ENCODE assay signal across 8 cellular contexts in the genomic region with DNA sequence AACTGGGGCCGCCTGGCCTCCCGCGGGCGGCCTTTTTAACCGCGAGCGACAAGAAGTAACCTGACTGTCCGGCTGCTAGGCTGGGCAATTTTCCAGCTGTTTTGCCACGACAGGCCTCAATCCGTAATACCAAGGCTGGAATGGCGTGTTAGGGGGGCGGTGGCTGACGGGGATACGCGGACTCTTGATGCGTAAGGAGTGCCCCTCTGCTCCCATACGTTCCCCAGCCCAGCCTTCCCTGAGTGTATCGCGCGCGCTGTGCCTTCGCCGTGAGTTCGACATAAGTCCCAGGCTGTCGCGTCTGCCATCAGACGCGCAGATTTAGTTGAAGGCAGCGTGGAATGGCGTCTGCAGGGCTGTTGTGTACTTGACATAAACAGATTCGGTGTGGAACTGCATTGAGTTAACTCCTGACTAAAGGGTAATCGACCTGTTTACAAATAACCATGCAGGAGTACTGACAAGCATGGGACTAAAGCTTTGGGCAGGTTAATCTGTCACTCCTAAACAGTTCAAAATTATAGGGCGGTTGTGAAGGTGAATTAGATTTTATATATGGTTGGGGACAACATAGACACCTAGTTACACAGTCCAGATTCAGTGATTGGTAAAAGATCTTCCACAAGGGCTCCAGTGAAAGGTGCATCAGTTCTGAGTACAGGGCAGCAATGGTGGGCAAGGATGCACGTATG. TPM values are rescaled to one million over a fixed set of nuclear protein-coding genes. Genes with fewer than 3 reads are reported as not detected.
A peak's percentile ranks its signal among the peaks of the same experiment; 100 is the strongest.
DNase-seq lines count a peak whose midpoint lies in the region; ATAC-seq and TF ChIP-seq lines count a peak whose summit lies in the region.

No MANE protein-coding gene starts in this region.

- DNase-seq in NCI-H1417 (lab: John Stamatoyannopoulos, UW) (peak; percentile 51 to 90 (median 82)), NCI-H1417 treated with DMSO at 0.1 percent for 48 hours (lab: John Stamatoyannopoulos, UW) (no peak), Peyer's patch (peak; percentile 36 to 73 (median 70)), cardiac muscle cell (ENCODE audit: low read depth in 1 of 2, low spot score in 1 of 2) (peak; percentile 77 to 79), posterior vena cava (ENCODE audit: low spot score) (peak; percentile 89), SKM-1 treated with dmso at 0.1 percent for 144 hours (lab: John Stamatoyannopoulos, UW; ENCODE audit: unreplicated experiment) (no peak)
- no peak for DNase-seq in activated naive CD8-positive, alpha-beta T cell treated with anti-CD3 and anti-CD28 coated beads, Interleukin-2, amount 10 ng/mL, durations not matched to agents 7 days and 5 days

- H3K27ac ChIP-seq in Peyer's patch, result peak overlapping the region; percentile 92 to 93 (median 92)
- H3K27ac ChIP-seq in cardiac muscle cell, result peak overlapping the region; percentile 96

- POLR2A ChIA-PET in activated naive CD8-positive, alpha-beta T cell treated with anti-CD3 and anti-CD28 coated beads, Interleukin-2, amount 10 ng/mL, durations not matched to agents 7 days and 5 days (lab: Charles Lee), result interaction anchor here (0.8 to 3.8 kb wide), 28 partner anchors 8 to 567 kb away, joined by 3 to 54 read pairs (median 4); partner anchors contain the start of genes CCDC47, CD79B, CEP95 and DDX42

- no peak overlapping the region for H3K4me3 Mint-ChIP-seq in activated naive CD8-positive, alpha-beta T cell treated with anti-CD3 and anti-CD28 coated beads, Interleukin-2, amount 10 ng/mL, durations not matched to agents 7 days and 5 days

- H3K36me3 ChIP-seq in Peyer's patch, result peaks cover 0 to 15% (median 0%) of the 10 kb centered on the region in 3 donors
- H3K36me3 ChIP-seq in cardiac muscle cell, result peaks cover 12% of the 10 kb centered on the region

- H3K4me3 ChIP-seq in Peyer's patch (peak overlapping the region; percentile 64 to 77 (median 73)), cardiac muscle cell (peak overlapping the region; percentile 45)

- peaks cover 23% of the 10 kb centered on the region for H3K36me3 Mint-ChIP-seq in activated naive CD8-positive, alpha-beta T cell treated with anti-CD3 and anti-CD28 coated beads, Interleukin-2, amount 10 ng/mL, durations not matched to agents 7 days and 5 days

- intact Hi-C loops in posterior vena cava (cut with DNase I), result loop anchor here in 1 of 2 donors (10.0 kb wide), 1 partner anchor 118 kb away; the partner anchor contains the start of gene TEX2

- ATAC-seq in HG03432 (IDR thresholded peaks at IDR 0.05; ENCODE audit: unreplicated experiment), result peak; percentile 2
- ATAC-seq in activated naive CD8-positive, alpha-beta T cell treated with anti-CD3 and anti-CD28 coated beads, Interleukin-2, amount 10 ng/mL, durations not matched to agents 7 days and 5 days (ENCODE audit: low read depth), result peak; percentile 3

- H3K4me1 ChIP-seq in Peyer's patch, result peaks cover 0 to 20% (median 3%) of the 10 kb centered on the region in 4 donors
- peaks cover 9% of the 10 kb centered on the region for H3K4me1 ChIP-seq in cardiac muscle cell (ENCODE audit: low read depth)

- H3K27me3 Mint-ChIP-seq in activated naive CD8-positive, alpha-beta T cell treated with anti-CD3 and anti-CD28 coated beads, Interleukin-2, amount 10 ng/mL, durations not matched to agents 7 days and 5 days, result no peaks in the 10 kb centered on the region

- no peak for TF ChIP-seq CTCF in Peyer's patch (IDR thresholded peaks at IDR 0.05)
- no peak for TF ChIP-seq CTCF in cardiac muscle cell (IDR thresholded peaks at IDR 0.05; ENCODE audit: low read depth, low read length)

- H3K9me3 ChIP-seq in Peyer's patch, result no peaks in the 10 kb centered on the region
- no peaks in the 10 kb centered on the region for H3K9me3 ChIP-seq in cardiac muscle cell (ENCODE audit: low read depth)

- peaks cover 25% of the 10 kb centered on the region for H3K4me1 Mint-ChIP-seq in activated naive CD8-positive, alpha-beta T cell treated with anti-CD3 and anti-CD28 coated beads, Interleukin-2, amount 10 ng/mL, durations not matched to agents 7 days and 5 days

- no peak for TF ChIP-seq POLR2A in Peyer's patch (IDR thresholded peaks at IDR 0.05)

- no peak overlapping the region for H3K27ac Mint-ChIP-seq in activated naive CD8-positive, alpha-beta T cell treated with anti-CD3 and anti-CD28 coated beads, Interleukin-2, amount 10 ng/mL, durations not matched to agents 7 days and 5 days

- H3K9me3 Mint-ChIP-seq in activated naive CD8-positive, alpha-beta T cell treated with anti-CD3 and anti-CD28 coated beads, Interleukin-2, amount 10 ng/mL, durations not matched to agents 7 days and 5 days, result no peaks in the 10 kb centered on the region

- no peaks in the 10 kb centered on the region for H3K27me3 ChIP-seq in Peyer's patch
- no peaks in the 10 kb centered on the region for H3K27me3 ChIP-seq in cardiac muscle cell

RNA-seq across cellular contexts. Expression of gene ERN1, which starts 16.6 kb away (rescaled TPM):
- 10 to 100 TPM; 17.2 to 30.0 (median 24.0) TPM for total RNA-seq in Peyer's patch
- 10 to 100 TPM; 38.6 to 45.3 TPM for total RNA-seq in activated naive CD8-positive, alpha-beta T cell treated with anti-CD3 and anti-CD28 coated beads, Interleukin-2, amount 10 ng/mL, durations not matched to agents 7 days and 5 days
- total RNA-seq in cardiac muscle cell, result 6.6 and 8.9 TPM in 2 replicates
- 12.4 and 17.9 TPM in 2 replicates for polyA plus RNA-seq in cardiac muscle cell
- 10 to 100 TPM; 17.2 to 18.6 TPM for total RNA-seq in posterior vena cava

Comparison
In these comparisons a context has a peak if more than half of its experiments do, and no peak if none do; other contexts are left out.
1. DNase-seq: peak in NCI-H1417 (3 of 3), Peyer's patch (3 of 3), cardiac muscle cell (2 of 2) and posterior vena cava (single experiment); none in NCI-H1417 treated with DMSO at 0.1 percent for 48 hours (single experiment), activated naive CD8-positive, alpha-beta T cell treated with anti-CD3 and anti-CD28 coated beads, Interleukin-2, amount 10 ng/mL, durations not matched to agents 7 days and 5 days (single experiment) and SKM-1 treated with dmso at 0.1 percent for 144 hours (single experiment).